ENCODE assay signal across 8 cellular contexts in the genomic region with DNA sequence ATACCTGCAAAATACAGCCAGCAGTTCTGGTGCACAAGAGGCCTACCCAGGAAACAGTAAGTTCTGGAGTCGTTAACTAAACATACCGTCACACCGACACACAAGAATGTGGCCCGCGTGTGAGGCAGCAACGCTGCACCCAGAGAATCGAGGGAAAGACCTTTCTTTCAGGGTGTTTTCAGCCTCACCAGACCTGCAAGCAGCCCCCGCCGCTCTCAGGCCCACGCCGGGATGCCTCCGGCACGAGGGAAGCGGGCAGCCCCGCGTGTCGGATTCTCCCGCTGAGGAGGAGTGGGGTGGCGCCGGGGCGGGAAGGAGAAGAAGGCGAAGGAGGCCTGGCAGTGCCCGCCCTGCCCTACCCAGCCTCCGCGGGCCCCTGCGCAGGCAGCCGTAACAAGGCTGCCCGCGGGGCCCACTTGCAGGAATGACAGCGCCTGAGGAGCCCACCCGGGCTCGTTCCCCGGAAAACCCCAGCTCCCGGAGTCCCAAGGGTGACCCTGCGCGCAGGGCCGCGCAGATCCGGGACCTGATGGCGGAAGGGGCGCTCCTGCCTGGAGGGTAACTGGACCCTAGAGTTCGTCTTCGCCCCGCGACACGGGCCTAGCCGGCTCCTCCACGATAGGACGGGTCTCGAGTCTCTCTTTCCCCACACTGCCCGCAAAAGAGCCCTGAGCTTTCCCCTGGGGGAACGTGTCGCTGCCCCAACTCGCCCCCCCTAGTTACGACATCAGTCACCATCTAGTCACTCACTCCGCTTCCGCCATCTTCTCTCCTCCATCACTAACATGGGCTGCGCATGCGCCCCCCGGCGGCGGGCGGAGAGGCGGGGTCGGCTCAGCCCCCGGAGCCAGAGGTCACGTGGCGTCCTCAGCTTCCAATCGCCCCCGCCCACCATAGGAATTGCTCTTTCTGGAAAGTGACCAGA. TPM values are rescaled to one million over a fixed set of nuclear protein-coding genes. Genes with fewer than 3 reads are reported as not detected.
DNase-seq lines count a peak whose midpoint lies in the region; ATAC-seq, FAIRE-seq and TF ChIP-seq lines count a peak whose summit lies in the region.

A gene with protein sequence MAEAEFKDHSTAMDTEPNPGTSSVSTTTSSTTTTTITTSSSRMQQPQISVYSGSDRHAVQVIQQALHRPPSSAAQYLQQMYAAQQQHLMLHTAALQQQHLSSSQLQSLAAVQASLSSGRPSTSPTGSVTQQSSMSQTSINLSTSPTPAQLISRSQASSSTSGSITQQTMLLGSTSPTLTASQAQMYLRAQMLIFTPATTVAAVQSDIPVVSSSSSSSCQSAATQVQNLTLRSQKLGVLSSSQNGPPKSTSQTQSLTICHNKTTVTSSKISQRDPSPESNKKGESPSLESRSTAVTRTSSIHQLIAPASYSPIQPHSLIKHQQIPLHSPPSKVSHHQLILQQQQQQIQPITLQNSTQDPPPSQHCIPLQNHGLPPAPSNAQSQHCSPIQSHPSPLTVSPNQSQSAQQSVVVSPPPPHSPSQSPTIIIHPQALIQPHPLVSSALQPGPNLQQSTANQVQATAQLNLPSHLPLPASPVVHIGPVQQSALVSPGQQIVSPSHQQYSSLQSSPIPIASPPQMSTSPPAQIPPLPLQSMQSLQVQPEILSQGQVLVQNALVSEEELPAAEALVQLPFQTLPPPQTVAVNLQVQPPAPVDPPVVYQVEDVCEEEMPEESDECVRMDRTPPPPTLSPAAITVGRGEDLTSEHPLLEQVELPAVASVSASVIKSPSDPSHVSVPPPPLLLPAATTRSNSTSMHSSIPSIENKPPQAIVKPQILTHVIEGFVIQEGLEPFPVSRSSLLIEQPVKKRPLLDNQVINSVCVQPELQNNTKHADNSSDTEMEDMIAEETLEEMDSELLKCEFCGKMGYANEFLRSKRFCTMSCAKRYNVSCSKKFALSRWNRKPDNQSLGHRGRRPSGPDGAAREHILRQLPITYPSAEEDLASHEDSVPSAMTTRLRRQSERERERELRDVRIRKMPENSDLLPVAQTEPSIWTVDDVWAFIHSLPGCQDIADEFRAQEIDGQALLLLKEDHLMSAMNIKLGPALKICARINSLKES (minus strand): TSS at position 782 of the 925 bp plus-strand sequence. CDS start 18 bp downstream, at position 764.

- peaks cover 0 to 18% of the 10 kb centered on the region in 2 donors for H3K4me1 ChIP-seq in right atrium auricular region
- peaks cover 14% of the 10 kb centered on the region for H3K4me1 ChIP-seq in psoas muscle
- H3K4me1 ChIP-seq in urinary bladder (ENCODE audit: insufficient read depth) = peaks cover 1% of the 10 kb centered on the region

- DNase-seq in GM18507 (ENCODE audit: extremely low spot score, insufficient read length, low read depth) (peak; percentile 97), NCI-H1930 (lab: John Stamatoyannopoulos, UW) (peak; percentile 74 to 87), anterior cingulate cortex (lab: John Stamatoyannopoulos, UW) (peak; percentile 66 to 93 (median 88)), right atrium auricular region (ENCODE audit: low spot score) (peak; percentile 94), psoas muscle (peak; percentile 94 to 96)

- intact Hi-C loops in T-helper 2 cell treated with Interferon-gamma antibody and Interleukin-4, amounts not matched to agents 100 ng/mL and 5 ng/mL, for 36 hours (cut with micrococcal nuclease) = loop anchor here (1.0 to 2.0 kb wide), 10 partner anchors 41 to 727 kb away; a partner anchor contains a TSS
- intact Hi-C loops in psoas muscle (cut with DNase I) = loop anchor here in 1 of 2 donors (5.0 kb wide), 1 partner anchor 41 kb away; a partner anchor contains a TSS

- TF ChIP-seq CTCF in right atrium auricular region (IDR thresholded peaks at IDR 0.05) (peak in 1 of 2 donors; percentile 34), psoas muscle (IDR thresholded peaks at IDR 0.05) (peak; percentile 15)

- FAIRE-seq in GM18507 (lab: Jason Lieb, UNC) = peak; percentile 87

- ATAC-seq in HG02973 (IDR thresholded peaks at IDR 0.05; ENCODE audit: unreplicated experiment) (peak; percentile 73), psoas muscle (peak; percentile 96 to 97 (median 97))

- H3K27ac ChIP-seq in right atrium auricular region (peak within 1 kb of the TSS; percentile 95 to 98), psoas muscle (peak within 1 kb of the TSS; percentile 93), urinary bladder (ENCODE audit: low read depth) (peak within 1 kb of the TSS; percentile 95)

- H3K27me3 ChIP-seq in right atrium auricular region = no peaks in the 10 kb centered on the region
- H3K27me3 ChIP-seq in psoas muscle (ENCODE audit: insufficient read depth in 3 of 3, low read length in 2 of 3) = no peaks in the 10 kb centered on the region

- peaks cover 24% of the 10 kb centered on the region for H3K36me3 ChIP-seq in right atrium auricular region
- peaks cover 2 to 24% of the 10 kb centered on the region in 2 donors for H3K36me3 ChIP-seq in psoas muscle (ENCODE audit: insufficient read depth in 1 of 2, low read depth in 1 of 2)
- H3K36me3 ChIP-seq in urinary bladder (ENCODE audit: insufficient read depth) = peaks cover 5% of the 10 kb centered on the region

- whole genome bisulfite sequencing in psoas muscle, 3 donors = 0 to 1% (median 0%) methylated on average over 48 to 70 of the region's 70 CpGs
- under 1% methylated on average over 70 of the region's 70 CpGs for WGBS in urinary bladder

- H3K9me3 ChIP-seq in right atrium auricular region = no peaks in the 10 kb centered on the region
- no peaks in the 10 kb centered on the region for H3K9me3 ChIP-seq in psoas muscle

- H3K4me3 ChIP-seq in right atrium auricular region (peak within 1 kb of the TSS; percentile 84 to 87), psoas muscle (peak within 1 kb of the TSS; percentile 92), urinary bladder (ENCODE audit: low read depth, low read length) (peak within 1 kb of the TSS; percentile 89)

RNA-seq across cellular contexts. Expression of the gene that starts here (rescaled TPM):
- total RNA-seq in T-helper 2 cell treated with Interferon-gamma antibody and Interleukin-4, amounts not matched to agents 100 ng/mL and 5 ng/mL, for 36 hours = 56.0 and 68.9 TPM in 2 replicates
- total RNA-seq in right atrium auricular region (10 to 100 TPM; 23.8 to 41.9 TPM), psoas muscle (10 to 100 TPM; 35.2 to 41.7 (median 38.9) TPM), urinary bladder (98.6 TPM)
- polyA plus RNA-seq in psoas muscle (1 to 10 TPM; 4.0 to 9.9 (median 4.0) TPM), urinary bladder (13.7 TPM)

Comparison
In these comparisons a context has a peak if more than half of its experiments do, and no peak if none do; other contexts are left out.
1. Peak in every context shown above with its lines: DNase-seq, ATAC-seq, H3K4me3 ChIP-seq and H3K27ac ChIP-seq.